In genomic region chr15:45399381-45400212, GRCh38 we compare ENCODE assay signal across 9 cellular contexts. TPM values are rescaled to one million over a fixed set of nuclear protein-coding genes. Genes with fewer than 3 reads are reported as not detected.
DNase-seq lines count a peak whose midpoint lies in the region; ATAC-seq and TF ChIP-seq lines count a peak whose summit lies in the region.
"Had no signal": no experiment of that assay in that cellular context is flagged by ENCODE, and none has a peak within 500 bp of the region (broad histone marks: within the 10 kb centered on the region; RNA-seq: fewer than 3 reads in every experiment).

No MANE protein-coding gene starts in this region.

- no peak overlapping the region for H3K9ac ChIP-seq in colonic mucosa (ENCODE audit: low read depth in 2 of 2, low read length in 2 of 2)

- no peak overlapping the region for H3K4me3 Mint-ChIP-seq in GM23338
- H3K4me3 Mint-ChIP-seq in naive thymus-derived CD4-positive, alpha-beta T cell, result peak overlapping the region in 2 of 10 donors; percentile 13 to 37
- no peak overlapping the region for H3K4me3 Mint-ChIP-seq in activated CD4-positive, alpha-beta memory T cell treated with anti-CD3 and anti-CD28 coated beads, Interleukin-2, amount 10 ng/mL, durations not matched to agents 7 days and 5 days
- H3K4me3 Mint-ChIP-seq: memory B cell had no signal

- H2AFZ ChIP-seq in GM23338, result no peak overlapping the region

- 0 out of 2 replicates have a peak, but pooled peaks cover 10% of the 10 kb centered on the region for H4K20me1 ChIP-seq in GM23338 (replicated peaks; ENCODE audit: insufficient read depth)

- H3K4me1 Mint-ChIP-seq in GM23338, result peaks cover 8% of the 10 kb centered on the region; the same call in 2 of the 3 replicates
- H3K4me1 Mint-ChIP-seq in naive thymus-derived CD4-positive, alpha-beta T cell, result peaks cover 11 to 21% (median 16%) of the 10 kb centered on the region in 7 donors
- peaks cover 20% of the 10 kb centered on the region for H3K4me1 Mint-ChIP-seq in activated CD4-positive, alpha-beta memory T cell treated with anti-CD3 and anti-CD28 coated beads, Interleukin-2, amount 10 ng/mL, durations not matched to agents 7 days and 5 days

- intact Hi-C loops in colonic mucosa (cut with DNase I), result loop anchor here (5.0 to 10.0 kb wide), 3 partner anchors 92 to 235 kb away; no protein-coding TSS in a partner anchor
- intact Hi-C loops in naive thymus-derived CD4-positive, alpha-beta T cell (cut with micrococcal nuclease), result loop anchor here (1.0 to 5.0 kb wide), 5 partner anchors 92 to 273 kb away; no protein-coding TSS in a partner anchor

- H3K36me3 ChIP-seq in GM23338 (ENCODE audit: insufficient read depth), result no peaks in the 10 kb centered on the region
- no peaks in the 10 kb centered on the region for H3K36me3 ChIP-seq in colonic mucosa
- H3K36me3 ChIP-seq in naive thymus-derived CD4-positive, alpha-beta T cell (ENCODE audit: control insufficient read depth in 2 of 3, insufficient read depth in 3 of 3, low read length in 3 of 3), result peaks cover 0 to 7% (median 0%) of the 10 kb centered on the region in 3 experiments

- no peak overlapping the region for H3K27ac Mint-ChIP-seq in GM23338
- H3K27ac Mint-ChIP-seq in naive thymus-derived CD4-positive, alpha-beta T cell, result peak overlapping the region in 2 of 9 donors; percentile 29 to 40
- H3K27ac Mint-ChIP-seq in activated CD4-positive, alpha-beta memory T cell treated with anti-CD3 and anti-CD28 coated beads, Interleukin-2, amount 10 ng/mL, durations not matched to agents 7 days and 5 days, result no peak overlapping the region
- H3K27ac Mint-ChIP-seq: memory B cell had no signal

- peak; percentile 81 for DNase-seq in GM23338 (ENCODE audit: low spot score)
- peak; percentile 69 for DNase-seq in NCI-H82 treated with DMSO at 0.1 percent for 48 hours (lab: John Stamatoyannopoulos, UW; ENCODE audit: unreplicated experiment)
- DNase-seq in colonic mucosa, result no peak
- peak in 7 of 9 donors; percentile 18 to 50 (median 34) for DNase-seq in naive thymus-derived CD4-positive, alpha-beta T cell
- DNase-seq in GM19240 (ENCODE audit: insufficient read length, low spot score), result no peak
- DNase-seq in activated CD4-positive, alpha-beta memory T cell treated with anti-CD3 and anti-CD28 coated beads, Interleukin-2, amount 10 ng/mL, durations not matched to agents 7 days and 5 days, result no peak

- H3K27me3 ChIP-seq in GM23338 (ENCODE audit: insufficient read depth) (0 out of 2 replicates have a peak, but pooled peaks cover 5% of the 10 kb centered on the region), colonic mucosa (no peaks in the 10 kb centered on the region)
- H3K27me3 ChIP-seq in naive thymus-derived CD4-positive, alpha-beta T cell (ENCODE audit: control insufficient read depth in 2 of 2, insufficient read depth in 2 of 2, low read length in 2 of 2), result no peaks in the 10 kb centered on the region

- ATAC-seq in GM23338, result no peak
- no peak for ATAC-seq in naive thymus-derived CD4-positive, alpha-beta T cell
- no peak for ATAC-seq in HG03097 (IDR thresholded peaks at IDR 0.05; ENCODE audit: low FRiP score, unreplicated experiment)

- H3K4me3 ChIP-seq in GM23338 (no peak overlapping the region), colonic mucosa (no peak overlapping the region)
- no peak overlapping the region for H3K4me3 ChIP-seq in naive thymus-derived CD4-positive, alpha-beta T cell (ENCODE audit: low read length)

- peak; percentile 87 for TF ChIP-seq CTCF in C4-2B (conservative IDR thresholded peaks at IDR 0.05)
- peak; percentile 70 to 72 for TF ChIP-seq CTCF in GM23338 (conservative IDR thresholded peaks at IDR 0.05; ENCODE audit: low read depth in 2 of 2)
- peak; percentile 71 for TF ChIP-seq CTCF in colonic mucosa (IDR thresholded peaks at IDR 0.05)

- POLR2A ChIA-PET in naive thymus-derived CD4-positive, alpha-beta T cell (lab: Charles Lee), result interaction anchor here (0.8 to 2.0 kb wide), 2 partner anchors 199 to 237 kb away, joined by 3 to 10 read pairs; no protein-coding TSS in a partner anchor
- POLR2A ChIA-PET in activated CD4-positive, alpha-beta memory T cell treated with anti-CD3 and anti-CD28 coated beads, Interleukin-2, amount 10 ng/mL, durations not matched to agents 7 days and 5 days (lab: Charles Lee), result interaction anchor here (1.0 kb wide), 1 partner anchor 198 kb away, joined by 3 read pairs; no protein-coding TSS in a partner anchor

- H3K4me1 ChIP-seq in GM23338 (ENCODE audit: insufficient read depth), result peaks cover 10% of the 10 kb centered on the region
- H3K4me1 ChIP-seq in colonic mucosa, result peaks cover 5% of the 10 kb centered on the region
- H3K4me1 ChIP-seq in naive thymus-derived CD4-positive, alpha-beta T cell (ENCODE audit: control insufficient read depth in 2 of 2, insufficient read depth in 2 of 2, low read length in 2 of 2), result peaks cover 8 to 19% of the 10 kb centered on the region in 2 donors

- CTCF ChIA-PET in naive thymus-derived CD4-positive, alpha-beta T cell (lab: Charles Lee), result interaction anchor here (0.7 to 3.7 kb wide), 12 partner anchors 10 to 1447 kb away, joined by 3 to 36 read pairs (median 5); no protein-coding TSS in a partner anchor
- CTCF ChIA-PET in activated CD4-positive, alpha-beta memory T cell treated with anti-CD3 and anti-CD28 coated beads, Interleukin-2, amount 10 ng/mL, durations not matched to agents 7 days and 5 days (lab: Charles Lee), result interaction anchor here (0.8 to 7.2 kb wide), 11 partner anchors 8 to 235 kb away, joined by 3 to 60 read pairs (median 4); no protein-coding TSS in a partner anchor

- no peaks in the 10 kb centered on the region for H3K36me3 Mint-ChIP-seq in GM23338 (ENCODE audit: low read depth)
- peaks cover 0 to 6% (median 0%) of the 10 kb centered on the region in 5 donors for H3K36me3 Mint-ChIP-seq in naive thymus-derived CD4-positive, alpha-beta T cell
- no peaks in the 10 kb centered on the region for H3K36me3 Mint-ChIP-seq in activated CD4-positive, alpha-beta memory T cell treated with anti-CD3 and anti-CD28 coated beads, Interleukin-2, amount 10 ng/mL, durations not matched to agents 7 days and 5 days (ENCODE audit: low read depth)

- no peak overlapping the region for H3K4me2 ChIP-seq in GM23338

- H3F3A ChIP-seq in GM23338 (replicated peaks; ENCODE audit: low read depth), result no peaks in the 10 kb centered on the region

- peaks cover 14% of the 10 kb centered on the region for H3K79me2 ChIP-seq in GM23338 (replicated peaks; ENCODE audit: insufficient read depth)

- H3K27ac ChIP-seq in C4-2B (no peak overlapping the region), GM23338 (ENCODE audit: low read depth) (no peak overlapping the region), colonic mucosa (no peak overlapping the region)
- no peak overlapping the region for H3K27ac ChIP-seq in naive thymus-derived CD4-positive, alpha-beta T cell (ENCODE audit: low read depth, low read length)

- peaks cover 1% of the 10 kb centered on the region for H3K27me3 Mint-ChIP-seq in GM23338 (ENCODE audit: insufficient read depth, low read depth, poor library complexity)
- peaks cover 10 to 39% (median 15%) of the 10 kb centered on the region in 5 donors for H3K27me3 Mint-ChIP-seq in naive thymus-derived CD4-positive, alpha-beta T cell
- peaks cover 2% of the 10 kb centered on the region for H3K27me3 Mint-ChIP-seq in activated CD4-positive, alpha-beta memory T cell treated with anti-CD3 and anti-CD28 coated beads, Interleukin-2, amount 10 ng/mL, durations not matched to agents 7 days and 5 days
- H3K27me3 Mint-ChIP-seq: memory B cell had no signal

- no peaks in the 10 kb centered on the region for H3K9me3 Mint-ChIP-seq in GM23338
- H3K9me3 Mint-ChIP-seq in naive thymus-derived CD4-positive, alpha-beta T cell, result no peaks in the 10 kb centered on the region
- no peaks in the 10 kb centered on the region for H3K9me3 Mint-ChIP-seq in activated CD4-positive, alpha-beta memory T cell treated with anti-CD3 and anti-CD28 coated beads, Interleukin-2, amount 10 ng/mL, durations not matched to agents 7 days and 5 days
- H3K9me3 Mint-ChIP-seq: memory B cell had no signal

- no peaks in the 10 kb centered on the region for H3K9me2 ChIP-seq in GM23338 (ENCODE audit: insufficient read depth)

- H3K9me3 ChIP-seq in colonic mucosa, result no peaks in the 10 kb centered on the region
- no peaks in the 10 kb centered on the region for H3K9me3 ChIP-seq in naive thymus-derived CD4-positive, alpha-beta T cell (ENCODE audit: control insufficient read depth in 2 of 3, low read length in 3 of 3)

TF ChIP-seq in GM23338, 12 proteins besides CTCF, POLR2A, EP300 and RAD21 (continues in another document):
- TF ChIP-seq, protein P1, sequence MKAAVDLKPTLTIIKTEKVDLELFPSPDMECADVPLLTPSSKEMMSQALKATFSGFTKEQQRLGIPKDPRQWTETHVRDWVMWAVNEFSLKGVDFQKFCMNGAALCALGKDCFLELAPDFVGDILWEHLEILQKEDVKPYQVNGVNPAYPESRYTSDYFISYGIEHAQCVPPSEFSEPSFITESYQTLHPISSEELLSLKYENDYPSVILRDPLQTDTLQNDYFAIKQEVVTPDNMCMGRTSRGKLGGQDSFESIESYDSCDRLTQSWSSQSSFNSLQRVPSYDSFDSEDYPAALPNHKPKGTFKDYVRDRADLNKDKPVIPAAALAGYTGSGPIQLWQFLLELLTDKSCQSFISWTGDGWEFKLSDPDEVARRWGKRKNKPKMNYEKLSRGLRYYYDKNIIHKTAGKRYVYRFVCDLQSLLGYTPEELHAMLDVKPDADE (IDR thresholded peaks at IDR 0.05), result no peak
- TF ChIP-seq CREB1 (CRISPR knock-in tag; IDR thresholded peaks at IDR 0.05; ENCODE audit: low read depth) (no peak), POLR2AphosphoS5 (IDR thresholded peaks at IDR 0.05; ENCODE audit: low read depth) (no peak), EZH2 (IDR thresholded peaks at IDR 0.05; ENCODE audit: low read depth, unreplicated experiment) (no peak)

RNA-seq across cellular contexts. Expression of gene GATM, which starts 21.3 kb away (rescaled TPM):
- total RNA-seq in GM23338 (2014; rRNA removed; shearing (Covaris generic)), result 17.5 and 21.6 TPM in 2 replicates
- 8.5 and 9.1 TPM in 2 replicates for polyA plus RNA-seq in GM23338 (2016; fragmentation: Nextera tagmentation; extraction: Ambion mirVana)
- 10 to 100 TPM in 1 of 2 donors, 1 to 10 TPM in 1; 6.4 to 17.9 TPM for total RNA-seq in colonic mucosa
- total RNA-seq in naive thymus-derived CD4-positive, alpha-beta T cell, result 1 to 10 TPM in 3 of 5 experiments, under 1 TPM in 2; 0.29 to 2.4 (median 1.6) TPM
- polyA plus RNA-seq in naive thymus-derived CD4-positive, alpha-beta T cell, result under 1 TPM in 1 of 2 donors, not detected in 1; 0.14 TPM
- total RNA-seq in activated CD4-positive, alpha-beta memory T cell treated with anti-CD3 and anti-CD28 coated beads, Interleukin-2, amount 10 ng/mL, durations not matched to agents 7 days and 5 days, result 1 to 10 TPM; 1.9 to 2.2 TPM

Comparison
In these comparisons a context has a peak if more than half of its experiments do, and no peak if none do; other contexts are left out.
1. DNase-seq: peak in GM23338 (single experiment), NCI-H82 treated with DMSO at 0.1 percent for 48 hours (single experiment) and naive thymus-derived CD4-positive, alpha-beta T cell (7 of 9); none in colonic mucosa (single experiment), GM19240 (single experiment) and activated CD4-positive, alpha-beta memory T cell treated with anti-CD3 and anti-CD28 coated beads, Interleukin-2, amount 10 ng/mL, durations not matched to agents 7 days and 5 days (single experiment).
2. Peak in every context shown above with its lines, with median percentiles within 50 percentile points of each other: CTCF ChIP-seq.